ENCODE assay signal across 13 cellular contexts in the genomic region with DNA sequence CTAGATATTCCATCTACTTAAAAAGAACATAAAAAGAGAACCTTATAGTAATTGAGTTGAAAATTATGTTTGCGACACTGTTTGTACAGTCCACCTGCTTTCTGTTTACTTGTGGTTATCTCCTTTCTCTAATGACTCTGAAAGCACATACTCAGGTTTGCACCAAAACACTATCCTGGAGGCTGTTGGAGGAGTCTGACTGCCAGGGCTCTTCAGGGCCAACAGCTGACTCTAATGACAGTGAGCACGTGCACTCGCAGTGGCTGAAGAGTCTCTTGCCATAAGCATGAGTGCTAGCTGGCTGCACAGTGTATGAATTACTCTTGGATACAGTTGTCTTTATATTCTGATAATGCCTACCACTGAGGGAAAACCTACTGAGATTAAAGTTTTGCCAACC. TPM values are rescaled to one million over a fixed set of nuclear protein-coding genes. Genes with fewer than 3 reads are reported as not detected.
DNase-seq lines count a peak whose midpoint lies in the region; ATAC-seq and TF ChIP-seq lines count a peak whose summit lies in the region.
"Had no signal": no experiment of that assay in that cellular context is flagged by ENCODE, and none has a peak within 500 bp of the region (broad histone marks: within the 10 kb centered on the region; RNA-seq: fewer than 3 reads in every experiment).

No MANE protein-coding gene starts in this region.

- H3K9me3 Mint-ChIP-seq in activated CD4-positive, alpha-beta T cell treated with anti-CD3 and anti-CD28 coated beads for 36 hours (ENCODE audit: low read depth), result peaks cover 13% of the 10 kb centered on the region
- H3K9me3 Mint-ChIP-seq: CD4-positive, alpha-beta T cell had no signal

- no peak overlapping the region for H3K4me3 Mint-ChIP-seq in T-helper 17 cell
- no peak overlapping the region for H3K4me3 Mint-ChIP-seq in activated CD4-positive, alpha-beta T cell treated with anti-CD3 and anti-CD28 coated beads for 36 hours
- H3K4me3 Mint-ChIP-seq: CD4-positive, alpha-beta T cell; nephron progenitor cell; stimulated activated naive CD8-positive, alpha-beta T cell treated with anti-CD3 and anti-CD28 coated beads, Interleukin-15, Interleukin-2, amounts not matched to agents 100 ng/mL and 50 ng/mL, for 24 hours had no signal

- ATAC-seq in T-helper 17 cell (no peak), omental fat pad (ENCODE audit: low FRiP score) (peak; percentile 30), GM21717 (IDR thresholded peaks at IDR 0.05; ENCODE audit: unreplicated experiment) (no peak)
- ATAC-seq in activated CD4-positive, alpha-beta T cell treated with anti-CD3 and anti-CD28 coated beads for 36 hours, result no peak

- CTCF ChIA-PET in activated CD4-positive, alpha-beta T cell treated with anti-CD3 and anti-CD28 coated beads for 36 hours (lab: Charles Lee), result interaction anchor here (0.6 to 1.7 kb wide), 4 partner anchors 14 to 512 kb away, joined by 3 to 4 read pairs (median 4); no protein-coding TSS in a partner anchor

- no peaks in the 10 kb centered on the region for H3K9me3 ChIP-seq in T-helper 17 cell (ENCODE audit: control insufficient read depth, low read length, poor library complexity, severe bottlenecking)

- TF ChIP-seq CTCF in omental fat pad (IDR thresholded peaks at IDR 0.05), result no peak

- H3K36me3 Mint-ChIP-seq in T-helper 17 cell (ENCODE audit: low read depth), result peaks cover 15% of the 10 kb centered on the region
- peaks cover 20% of the 10 kb centered on the region for H3K36me3 Mint-ChIP-seq in activated CD4-positive, alpha-beta T cell treated with anti-CD3 and anti-CD28 coated beads for 36 hours (ENCODE audit: low read depth)

- POLR2A ChIA-PET in activated CD4-positive, alpha-beta T cell treated with anti-CD3 and anti-CD28 coated beads for 36 hours (lab: Charles Lee), result no interaction called here

- DNase-seq in DMS79 (lab: John Stamatoyannopoulos, UW) (peak; percentile 99), NCI-H2029 (lab: John Stamatoyannopoulos, UW) (peak; percentile 97), T-helper 17 cell (no peak), omental fat pad (ENCODE audit: low spot score) (no peak), occipital lobe (lab: John Stamatoyannopoulos, UW) (no peak)
- no peak for DNase-seq in activated CD4-positive, alpha-beta T cell treated with anti-CD3 and anti-CD28 coated beads for 36 hours
- no peak for DNase-seq in activated T-cell treated with anti-CD3 and anti-CD28 coated beads, Interleukin-2, amount 50 U/mL, for 1 hour
- DNase-seq: CD4-positive, alpha-beta T cell; NCI-H524 treated with DMSO at 0.1 percent for 48 hours; nephron progenitor cell; stimulated activated CD4-positive, alpha-beta T cell treated with anti-CD3 and anti-CD28 coated beads, Interleukin-2, amount 100 ng/mL, for 24 hours had no signal

- H3K27ac Mint-ChIP-seq in T-helper 17 cell, result peak overlapping the region; percentile 9
- H3K27ac Mint-ChIP-seq in activated CD4-positive, alpha-beta T cell treated with anti-CD3 and anti-CD28 coated beads for 36 hours, result no peak overlapping the region
- H3K27ac Mint-ChIP-seq: CD4-positive, alpha-beta T cell; nephron progenitor cell; stimulated activated naive CD8-positive, alpha-beta T cell treated with anti-CD3 and anti-CD28 coated beads, Interleukin-15, Interleukin-2, amounts not matched to agents 100 ng/mL and 50 ng/mL, for 24 hours had no signal

- H3K4me1 Mint-ChIP-seq in T-helper 17 cell, result peaks cover 14% of the 10 kb centered on the region
- H3K4me1 Mint-ChIP-seq in activated CD4-positive, alpha-beta T cell treated with anti-CD3 and anti-CD28 coated beads for 36 hours, result peaks cover 26% of the 10 kb centered on the region
- H3K4me1 Mint-ChIP-seq: nephron progenitor cell had no signal

- intact Hi-C loops in activated CD4-positive, alpha-beta T cell treated with anti-CD3 and anti-CD28 coated beads for 36 hours (cut with DNase I, micrococcal nuclease), result loop anchor here in 1 of 2 experiments (2.0 kb wide), 1 partner anchor 13 kb away; no protein-coding TSS in a partner anchor

- H3K27me3 Mint-ChIP-seq in T-helper 17 cell, result no peaks in the 10 kb centered on the region
- H3K27me3 Mint-ChIP-seq in activated CD4-positive, alpha-beta T cell treated with anti-CD3 and anti-CD28 coated beads for 36 hours, result no peaks in the 10 kb centered on the region
- H3K27me3 Mint-ChIP-seq: CD4-positive, alpha-beta T cell; stimulated activated naive CD8-positive, alpha-beta T cell treated with anti-CD3 and anti-CD28 coated beads, Interleukin-15, Interleukin-2, amounts not matched to agents 100 ng/mL and 50 ng/mL, for 24 hours had no signal

RNA-seq across cellular contexts. Expression of gene GLS, which starts 16.7 kb away (rescaled TPM):
- total RNA-seq in T-helper 17 cell (100 to 1,000 TPM; 264 to 292 TPM), omental fat pad (100 to 1,000 TPM; 111 to 235 (median 146) TPM), occipital lobe (207 TPM)
- 100 to 1,000 TPM; 136 to 242 TPM for total RNA-seq in activated CD4-positive, alpha-beta T cell treated with anti-CD3 and anti-CD28 coated beads for 36 hours

Comparison
In these comparisons a context has a peak if more than half of its experiments do, and no peak if none do; other contexts are left out.
1. DNase-seq: peak in DMS79 (single experiment) and NCI-H2029 (single experiment); none in T-helper 17 cell (0 of 3), omental fat pad (single experiment), activated CD4-positive, alpha-beta T cell treated with anti-CD3 and anti-CD28 coated beads for 36 hours (single experiment), occipital lobe (single experiment) and activated T-cell treated with anti-CD3 and anti-CD28 coated beads, Interleukin-2, amount 50 U/mL, for 1 hour (single experiment).